In genomic region chr7:26006421-26006820, GRCh38 we compare ENCODE assay signal across 25 cellular contexts.
"Had no signal": no experiment of that assay in that cellular context is flagged by ENCODE, and none has a peak within 500 bp of the region (broad histone marks: within the 10 kb centered on the region; RNA-seq: fewer than 3 reads in every experiment).

No MANE protein-coding gene starts in this region.

- H3K27me3 ChIP-seq: brain microvascular endothelial cell, right atrium auricular region, vagina had no signal

- DNase-seq: activated CD4-positive, alpha-beta T cell treated with anti-CD3 and anti-CD28 coated beads, Interleukin-2, amount 50 U/mL, for 1 hour; activated CD8-positive, alpha-beta memory T cell treated with anti-CD3 and anti-CD28 coated beads, Interleukin-2, amount 10 ng/mL, durations not matched to agents 7 days and 5 days; activated CD8-positive, alpha-beta T cell treated with anti-CD3 and anti-CD28 coated beads, Interleukin-2, amount 10 ng/mL, durations not matched to agents 7 days and 5 days; activated naive CD4-positive, alpha-beta T cell; activated T-cell treated with anti-CD3 and anti-CD28 coated beads, Interleukin-2, amount 50 U/mL, for 48 hours; anterior cingulate cortex; brain microvascular endothelial cell; caudate nucleus; cortex of kidney; effector memory CD8-positive, alpha-beta T cell; head of caudate nucleus; lower lobe of right lung; mesenchymal stem cell; nucleus accumbens; stimulated activated CD4-positive, alpha-beta T cell treated with anti-CD3 and anti-CD28 coated beads, Interleukin-15, amount 100 ng/mL, for 24 hours; stimulated activated CD4-positive, alpha-beta T cell treated with anti-CD3 and anti-CD28 coated beads, Interleukin-2, amount 100 ng/mL, for 24 hours; stimulated activated naive CD4-positive, alpha-beta T cell; T-helper 2 cell had no signal

- ATAC-seq: activated CD8-positive, alpha-beta memory T cell treated with anti-CD3 and anti-CD28 coated beads, Interleukin-2, amount 10 ng/mL, durations not matched to agents 7 days and 5 days; activated CD8-positive, alpha-beta T cell treated with anti-CD3 and anti-CD28 coated beads, Interleukin-2, amount 10 ng/mL, durations not matched to agents 7 days and 5 days; effector memory CD8-positive, alpha-beta T cell; lower lobe of right lung; WTC11 had no signal

- H3K9me3 Mint-ChIP-seq: effector memory CD8-positive, alpha-beta T cell; type B pancreatic cell had no signal

- H3K4me3 Mint-ChIP-seq: activated CD8-positive, alpha-beta memory T cell treated with anti-CD3 and anti-CD28 coated beads, Interleukin-2, amount 10 ng/mL, durations not matched to agents 7 days and 5 days; activated CD8-positive, alpha-beta T cell treated with anti-CD3 and anti-CD28 coated beads, Interleukin-2, amount 10 ng/mL, durations not matched to agents 7 days and 5 days; activated naive CD8-positive, alpha-beta T cell; effector memory CD8-positive, alpha-beta T cell; type B pancreatic cell; WTC11 had no signal

- H2AFZ ChIP-seq: parathyroid adenoma had no signal

- H3K36me3 ChIP-seq: brain microvascular endothelial cell, lower lobe of right lung, right atrium auricular region, thoracic aorta, vagina had no signal

- H3K9me3 ChIP-seq: lower lobe of right lung, right atrium auricular region, thoracic aorta, vagina had no signal

- H3K4me3 ChIP-seq: lower lobe of right lung, right atrium auricular region, thoracic aorta, vagina had no signal

- H3K27me3 Mint-ChIP-seq: type B pancreatic cell had no signal

- H3K4me1 ChIP-seq: lower lobe of right lung, parathyroid adenoma, right atrium auricular region, vagina had no signal

- H3K36me3 Mint-ChIP-seq: activated CD8-positive, alpha-beta memory T cell treated with anti-CD3 and anti-CD28 coated beads, Interleukin-2, amount 10 ng/mL, durations not matched to agents 7 days and 5 days; activated naive CD8-positive, alpha-beta T cell; type B pancreatic cell had no signal

- H3K9ac ChIP-seq: parathyroid adenoma had no signal

- H3K27ac Mint-ChIP-seq: activated CD8-positive, alpha-beta memory T cell treated with anti-CD3 and anti-CD28 coated beads, Interleukin-2, amount 10 ng/mL, durations not matched to agents 7 days and 5 days; activated CD8-positive, alpha-beta T cell treated with anti-CD3 and anti-CD28 coated beads, Interleukin-2, amount 10 ng/mL, durations not matched to agents 7 days and 5 days; activated naive CD8-positive, alpha-beta T cell; effector memory CD8-positive, alpha-beta T cell; type B pancreatic cell; WTC11 had no signal

- H3K79me2 ChIP-seq: parathyroid adenoma had no signal

- H3K4me1 Mint-ChIP-seq: activated CD8-positive, alpha-beta memory T cell treated with anti-CD3 and anti-CD28 coated beads, Interleukin-2, amount 10 ng/mL, durations not matched to agents 7 days and 5 days; WTC11 had no signal

- H3K27ac ChIP-seq: brain microvascular endothelial cell, lower lobe of right lung, parathyroid adenoma, right atrium auricular region, thoracic aorta, vagina had no signal
